In genomic region chr4:98261291-98262271, GRCh38 we compare ENCODE assay signal across 8 cellular contexts. TPM values are rescaled to one million over a fixed set of nuclear protein-coding genes. Genes with fewer than 3 reads are reported as not detected.
DNase-seq lines count a peak whose midpoint lies in the region; ATAC-seq and TF ChIP-seq lines count a peak whose summit lies in the region.

TSS of gene RAP1GDS1 (plus strand) at chr4:98261384. CDS start at chr4:98261566, 182 bp downstream.

- no peaks in the 10 kb centered on the region for H3K9me2 ChIP-seq in Karpas-422 (replicated peaks; ENCODE audit: insufficient read depth, low read length)

- H2AFZ ChIP-seq in Karpas-422 (ENCODE audit: low read length), result peak within 1 kb of the TSS; percentile 95

- peak; percentile 72 for DNase-seq in EL
- DNase-seq in Karpas-422, result peak; percentile 75
- peak; percentile 69 for DNase-seq in T follicular helper cell (ENCODE audit: low read depth)
- DNase-seq in body of pancreas, result peak; percentile 34 to 60 (median 42)
- peak in 48 of 51 donors; percentile 5 to 95 (median 51) for DNase-seq in hypothalamus (lab: John Stamatoyannopoulos, UW)
- DNase-seq in retinal pigment epithelial cell (ENCODE audit: low read depth), result no peak
- DNase-seq in NCI-H774 (lab: John Stamatoyannopoulos, UW), result no peak

- H3K9me3 ChIP-seq in Karpas-422 (ENCODE audit: low read length) (no peaks in the 10 kb centered on the region), body of pancreas (no peaks in the 10 kb centered on the region)

- H3K36me3 ChIP-seq in Karpas-422 (ENCODE audit: insufficient read depth, low read length) (peaks cover 21% of the 10 kb centered on the region), body of pancreas (replicated peaks in 1 of 2; ENCODE audit: insufficient read depth in 1 of 2, low read depth in 2 of 2) (no peaks in the 10 kb centered on the region)

- peaks cover 70% of the 10 kb centered on the region for H3K79me2 ChIP-seq in Karpas-422 (ENCODE audit: low read length)

- H3K4me3 ChIP-seq in Karpas-422 (ENCODE audit: low read length) (peak within 1 kb of the TSS; percentile 96), body of pancreas (peak within 1 kb of the TSS; percentile 59 to 82), retinal pigment epithelial cell (ENCODE audit: low read length) (peak within 1 kb of the TSS; percentile 76)

- peak within 1 kb of the TSS; percentile 92 for H3K9ac ChIP-seq in Karpas-422 (ENCODE audit: low read length)

- H3K4me2 ChIP-seq in Karpas-422 (ENCODE audit: low read depth, low read length, poor library complexity, severe bottlenecking), result peak within 1 kb of the TSS; percentile 93

- H3K27ac ChIP-seq in Karpas-422 (ENCODE audit: low read length) (peak within 1 kb of the TSS; percentile 81), body of pancreas (peak within 1 kb of the TSS; percentile 95 to 99 (median 97))

- intact Hi-C loops in body of pancreas (cut with DNase I), result no loop called here

- H4K20me1 ChIP-seq in Karpas-422 (ENCODE audit: insufficient read depth, low read depth, low read length), result peaks cover 5% of the 10 kb centered on the region; the same call in 1 of the 2 replicates

- TF ChIP-seq CTCF in body of pancreas (IDR thresholded peaks at IDR 0.05) (peak in 1 of 7 experiments; percentile 5), retinal pigment epithelial cell (conservative IDR thresholded peaks at IDR 0.05; ENCODE audit: low read depth, low read length) (no peak)

- H3K4me1 ChIP-seq in Karpas-422 (ENCODE audit: low read length) (peaks cover 23% of the 10 kb centered on the region), body of pancreas (peaks cover 22% of the 10 kb centered on the region)

- no peak for TF ChIP-seq POLR2A in body of pancreas (IDR thresholded peaks at IDR 0.05)

- ATAC-seq in GM21786 (IDR thresholded peaks at IDR 0.05; ENCODE audit: unreplicated experiment) (peak; percentile 6), body of pancreas (peak; percentile 13)

- H3K27me3 ChIP-seq in Karpas-422 (ENCODE audit: low read length) (peaks cover 4% of the 10 kb centered on the region; the same call in 1 of the 2 replicates), body of pancreas (no peaks in the 10 kb centered on the region)

- 0% methylated on average over 22 to 65 of the region's 103 CpGs for WGBS in body of pancreas, 2 donors

RNA-seq across cellular contexts. Expression of gene RAP1GDS1, which starts in this region (rescaled TPM):
- 77.9 and 141 TPM in 2 replicates for total RNA-seq in Karpas-422 (2014; rRNA removed; shearing (Covaris generic); ENCODE audit: low replicate concordance)
- 10 to 100 TPM; 13.2 to 41.2 TPM for total RNA-seq in body of pancreas

Comparison
In these comparisons a context has a peak if more than half of its experiments do, and no peak if none do; other contexts are left out.
1. DNase-seq: peak in EL (single experiment), Karpas-422 (single experiment), T follicular helper cell (single experiment), body of pancreas (4 of 4) and hypothalamus (48 of 51); none in retinal pigment epithelial cell (single experiment) and NCI-H774 (single experiment).
2. Peak in every context shown above with its lines, with median percentiles within 50 percentile points of each other: H3K4me3 ChIP-seq.